23 cellular contexts compared by ENCODE assay signal in the genomic region with DNA sequence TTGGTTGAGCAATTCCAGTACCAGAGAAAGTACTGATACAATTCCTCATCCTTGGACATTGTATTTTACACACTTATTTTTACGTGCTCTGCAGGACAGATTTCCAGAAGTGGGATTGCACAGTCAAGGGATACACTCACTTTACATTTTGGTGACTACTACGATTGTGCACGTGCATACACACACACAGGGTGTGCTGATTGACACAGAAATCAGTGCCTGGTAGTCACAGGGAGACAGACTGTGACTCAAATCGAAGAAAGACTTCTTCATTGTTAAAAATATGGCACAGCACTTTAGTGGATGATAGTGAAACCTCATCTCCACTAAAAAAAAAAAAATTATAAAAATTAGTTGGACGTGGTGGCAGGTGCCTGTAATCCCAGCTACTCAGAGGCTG. TPM values are rescaled to one million over a fixed set of nuclear protein-coding genes. Genes with fewer than 3 reads are reported as not detected.
"Had no signal": no experiment of that assay in that cellular context is flagged by ENCODE, and none has a peak within 500 bp of the region (broad histone marks: within the 10 kb centered on the region; RNA-seq: fewer than 3 reads in every experiment).

No MANE protein-coding gene starts in this region.

- H3K4me3 Mint-ChIP-seq: dendritic cell treated with granulocyte-macrophage colony-stimulating factor and Interleukin-4, amounts not matched to agents 40 ng/mL and 50 ng/mL, for 4 days; effector memory CD8-positive, alpha-beta T cell; naive B cell; nephron; stimulated activated naive B cell treated with anti-CD40 and anti-IgM and Interleukin-4, amounts not matched to agents 10 μg/mL and 1 μg/mL and 100 μg/mL, for 72 hours had no signal

- FAIRE-seq: islet of Langerhans had no signal

- H3K36me3 Mint-ChIP-seq: naive B cell; stimulated activated naive B cell treated with anti-CD40 and anti-IgM and Interleukin-4, amounts not matched to agents 10 μg/mL and 1 μg/mL and 100 μg/mL, for 72 hours had no signal

- H3K27me3 Mint-ChIP-seq: effector memory CD8-positive, alpha-beta T cell; naive B cell; stimulated activated naive B cell treated with anti-CD40 and anti-IgM and Interleukin-4, amounts not matched to agents 10 μg/mL and 1 μg/mL and 100 μg/mL, for 72 hours had no signal

- H3K9me3 Mint-ChIP-seq: dendritic cell treated with granulocyte-macrophage colony-stimulating factor and Interleukin-4, amounts not matched to agents 40 ng/mL and 50 ng/mL, for 4 days; effector memory CD8-positive, alpha-beta T cell; nephron; stimulated activated naive B cell treated with anti-CD40 and anti-IgM and Interleukin-4, amounts not matched to agents 10 μg/mL and 1 μg/mL and 100 μg/mL, for 72 hours had no signal

- H3K27ac Mint-ChIP-seq: dendritic cell treated with granulocyte-macrophage colony-stimulating factor and Interleukin-4, amounts not matched to agents 40 ng/mL and 50 ng/mL, for 4 days; naive B cell; nephron; stimulated activated naive B cell treated with anti-CD40 and anti-IgM and Interleukin-4, amounts not matched to agents 10 μg/mL and 1 μg/mL and 100 μg/mL, for 72 hours had no signal

- H3K4me1 Mint-ChIP-seq: nephron had no signal

- DNase-seq: effector memory CD8-positive, alpha-beta T cell; gastrocnemius medialis; heart right ventricle; hypothalamus; kidney glomerular epithelial cell; mesendoderm; naive B cell; psoas muscle; retina; right lobe of liver; stimulated activated CD4-positive, alpha-beta T cell treated with anti-CD3 and anti-CD28 coated beads, Interleukin-4, amount 100 ng/mL, for 1 hour; stimulated activated naive B cell treated with anti-CD40 and anti-IgM and Interleukin-4, amounts not matched to agents 10 μg/mL and 1 μg/mL and 100 μg/mL, for 72 hours; trophoblast cell had no signal

RNA-seq across cellular contexts. Expression of a gene that starts 1.5 kb away (rescaled TPM):
- total RNA-seq: esophagus muscularis mucosa, fibroblast of villous mesenchyme, gastrocnemius medialis, heart right ventricle, liver, lung microvascular endothelial cell, omental fat pad, psoas muscle, right lobe of liver, urinary bladder had no signal
- polyA plus RNA-seq: heart right ventricle, liver, psoas muscle, thymus, urinary bladder had no signal

RNA-seq across cellular contexts. Expression of a gene that starts 16.1 kb away (rescaled TPM):
- total RNA-seq: fibroblast of villous mesenchyme, lung microvascular endothelial cell had no signal

RNA-seq across cellular contexts. Expression of a gene that starts 55.7 kb away (rescaled TPM):
- total RNA-seq: fibroblast of villous mesenchyme, lung microvascular endothelial cell had no signal
